9 cellular contexts compared by ENCODE assay signal in the genomic region with DNA sequence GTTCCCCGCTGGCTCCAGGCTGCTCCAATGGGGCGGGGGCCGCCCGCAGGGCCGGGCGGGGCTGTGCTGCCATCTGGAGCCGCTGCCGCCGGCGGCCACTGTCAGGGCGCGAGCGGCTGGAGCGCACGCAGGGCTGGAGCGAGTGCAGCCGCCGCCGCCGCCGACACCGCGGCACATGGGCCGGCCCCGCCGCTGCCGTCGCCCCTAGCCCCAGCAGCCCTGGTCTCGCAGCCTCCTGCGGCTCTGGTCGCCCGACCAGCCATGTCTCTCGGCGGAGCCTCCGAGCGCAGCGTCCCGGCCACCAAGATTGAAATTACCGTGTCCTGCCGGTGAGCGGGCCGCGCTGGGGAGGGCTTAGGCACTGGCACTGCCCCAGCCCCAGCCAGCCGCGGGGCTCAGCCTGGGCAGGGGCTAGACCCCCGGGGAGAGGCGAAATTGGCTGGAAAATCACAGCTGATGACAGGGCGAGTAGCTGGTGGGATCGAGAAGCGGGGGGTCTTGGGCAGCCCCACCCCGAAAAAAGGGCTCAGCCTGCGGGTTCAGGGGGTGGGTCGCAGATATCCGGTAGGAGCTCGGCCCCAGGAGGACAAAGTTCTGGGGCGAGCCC. TPM values are rescaled to one million over a fixed set of nuclear protein-coding genes. Genes with fewer than 3 reads are reported as not detected.
A peak's percentile ranks its signal among the peaks of the same experiment; 100 is the strongest.
DNase-seq lines count a peak whose midpoint lies in the region; ATAC-seq, FAIRE-seq and TF ChIP-seq lines count a peak whose summit lies in the region.
"Had no signal": no experiment of that assay in that cellular context is flagged by ENCODE, and none has a peak within 500 bp of the region (broad histone marks: within the 10 kb centered on the region; RNA-seq: fewer than 3 reads in every experiment).

Gene CPNE9 (plus strand): TSS at position 98 of the 607 bp plus-strand sequence. CDS start 164 bp downstream, at position 262.

- POLR2A ChIA-PET in activated CD8-positive, alpha-beta T cell treated with anti-CD3 and anti-CD28 coated beads for 36 hours (lab: Charles Lee): interaction anchor here (1.9 kb wide), 1 partner anchor 11 kb away, joined by 4 read pairs; no protein-coding TSS in a partner anchor

- peaks cover 0 to 11% (median 9%) of the 10 kb centered on the region in 3 donors for H3K27me3 ChIP-seq in psoas muscle (ENCODE audit: insufficient read depth in 3 of 3, low read length in 2 of 3)

- peaks cover 8% of the 10 kb centered on the region for H3K4me1 Mint-ChIP-seq in activated CD8-positive, alpha-beta T cell treated with anti-CD3 and anti-CD28 coated beads for 36 hours (ENCODE audit: low read depth)
- peaks cover 3% of the 10 kb centered on the region for H3K4me1 Mint-ChIP-seq in glutamatergic neuron (ENCODE audit: low read depth, unreplicated experiment)

- H3K9me3 ChIP-seq in psoas muscle: no peaks in the 10 kb centered on the region

- H3K27ac Mint-ChIP-seq in activated CD8-positive, alpha-beta T cell treated with anti-CD3 and anti-CD28 coated beads for 36 hours: no peak within 1 kb of the TSS
- H3K27ac Mint-ChIP-seq in glutamatergic neuron (ENCODE audit: unreplicated experiment): peak within 1 kb of the TSS; percentile 64

- no peaks in the 10 kb centered on the region for H3K9me3 Mint-ChIP-seq in activated CD8-positive, alpha-beta T cell treated with anti-CD3 and anti-CD28 coated beads for 36 hours
- H3K9me3 Mint-ChIP-seq in glutamatergic neuron (ENCODE audit: unreplicated experiment): peaks cover 6% of the 10 kb centered on the region

- 2 to 3% (median 2%) methylated on average over 46 to 56 of the region's 56 CpGs for WGBS in psoas muscle, 3 donors

- H3K4me1 ChIP-seq in psoas muscle: peaks cover 12% of the 10 kb centered on the region

- H3K4me3 Mint-ChIP-seq in activated CD8-positive, alpha-beta T cell treated with anti-CD3 and anti-CD28 coated beads for 36 hours: no peak within 1 kb of the TSS
- peak within 1 kb of the TSS; percentile 84 for H3K4me3 Mint-ChIP-seq in glutamatergic neuron (ENCODE audit: unreplicated experiment)

- peaks cover 9% of the 10 kb centered on the region for H3K36me3 Mint-ChIP-seq in activated CD8-positive, alpha-beta T cell treated with anti-CD3 and anti-CD28 coated beads for 36 hours (ENCODE audit: low read depth)
- H3K36me3 Mint-ChIP-seq in glutamatergic neuron (ENCODE audit: unreplicated experiment): peaks cover 9% of the 10 kb centered on the region

- peaks cover 0 to 40% of the 10 kb centered on the region in 2 donors for H3K36me3 ChIP-seq in psoas muscle (ENCODE audit: insufficient read depth in 1 of 2, low read depth in 1 of 2)

- in situ Hi-C loops in G401 (cut with HindIII; ENCODE audit: low sequenced_read_pairs): no loop called here

- peak within 1 kb of the TSS; percentile 48 for H3K4me3 ChIP-seq in psoas muscle

- no peak for FAIRE-seq in RCC 7860 (lab: Jason Lieb, UNC)

- peaks cover 27% of the 10 kb centered on the region for H3K27me3 Mint-ChIP-seq in activated CD8-positive, alpha-beta T cell treated with anti-CD3 and anti-CD28 coated beads for 36 hours
- H3K27me3 Mint-ChIP-seq in glutamatergic neuron (ENCODE audit: unreplicated experiment): peaks cover 7% of the 10 kb centered on the region

- no peak for TF ChIP-seq CTCF in activated CD8-positive, alpha-beta T cell treated with anti-CD3 and anti-CD28 coated beads for 36 hours (IDR thresholded peaks at IDR 0.05)
- TF ChIP-seq CTCF in glutamatergic neuron (IDR thresholded peaks at IDR 0.05; ENCODE audit: partially characterized antibody, unreplicated experiment) (no peak), psoas muscle (IDR thresholded peaks at IDR 0.05) (no peak)

- H3K27ac ChIP-seq in psoas muscle: no peak within 1 kb of the TSS

- intact Hi-C loops in activated CD8-positive, alpha-beta T cell treated with anti-CD3 and anti-CD28 coated beads for 36 hours (cut with micrococcal nuclease): no loop called here
- intact Hi-C loops in psoas muscle (cut with DNase I): loop anchor here in 1 of 2 donors (10.0 kb wide), 1 partner anchor 531 kb away; no protein-coding TSS in a partner anchor

- peak; percentile 37 for DNase-seq in G401 (ENCODE audit: low spot score)
- no peak for DNase-seq in activated CD8-positive, alpha-beta T cell treated with anti-CD3 and anti-CD28 coated beads for 36 hours
- DNase-seq in glutamatergic neuron: peak; percentile 68
- no peak for DNase-seq in psoas muscle
- DNase-seq in RCC 7860 (ENCODE audit: low spot score): no peak
- DNase-seq in SIG-M5 (lab: John Stamatoyannopoulos, UW): no peak
- DNase-seq in LoVo (ENCODE audit: low spot score): no peak

- CTCF ChIA-PET in activated CD8-positive, alpha-beta T cell treated with anti-CD3 and anti-CD28 coated beads for 36 hours (lab: Charles Lee): no interaction called here

- peak; percentile 34 for ATAC-seq in activated CD8-positive, alpha-beta T cell treated with anti-CD3 and anti-CD28 coated beads for 36 hours
- ATAC-seq in psoas muscle (peak in 2 of 4 donors; percentile 35 to 45), GM19463 (IDR thresholded peaks at IDR 0.05; ENCODE audit: unreplicated experiment) (no peak)

RNA-seq across cellular contexts. Expression of gene CPNE9, which starts in this region (rescaled TPM):
- total RNA-seq in G401 (2014; rRNA removed; shearing (Covaris generic)): 0.80 and 3.9 TPM in 2 replicates
- total RNA-seq in activated CD8-positive, alpha-beta T cell treated with anti-CD3 and anti-CD28 coated beads for 36 hours: not detected
- total RNA-seq in glutamatergic neuron (ENCODE audit: unreplicated experiment) (54.6 TPM), psoas muscle (not detected)
- under 1 TPM in 1 of 3 donors, not detected in 2; 0.05 TPM for polyA plus RNA-seq in psoas muscle
- total RNA-seq: RPMI7951 had no signal

Comparison
In these comparisons a context has a peak if more than half of its experiments do, and no peak if none do; other contexts are left out.
1. RNA of gene CPNE9 (total RNA-seq): 54.6 TPM in glutamatergic neuron (single experiment); 0.80 to 3.9 TPM in G401, not detected in activated CD8-positive, alpha-beta T cell treated with anti-CD3 and anti-CD28 coated beads for 36 hours and not detected in psoas muscle; every median in the first group is over 10 times any median in the second.
2. Peak in ATAC-seq in activated CD8-positive, alpha-beta T cell treated with anti-CD3 and anti-CD28 coated beads for 36 hours; RNA of the gene not detected or under 1 TPM.
3. DNase-seq: peak in G401 (single experiment) and glutamatergic neuron (single experiment); none in activated CD8-positive, alpha-beta T cell treated with anti-CD3 and anti-CD28 coated beads for 36 hours (single experiment), psoas muscle (0 of 2), RCC 7860 (single experiment), SIG-M5 (single experiment) and LoVo (single experiment).